In the genomic region with DNA sequence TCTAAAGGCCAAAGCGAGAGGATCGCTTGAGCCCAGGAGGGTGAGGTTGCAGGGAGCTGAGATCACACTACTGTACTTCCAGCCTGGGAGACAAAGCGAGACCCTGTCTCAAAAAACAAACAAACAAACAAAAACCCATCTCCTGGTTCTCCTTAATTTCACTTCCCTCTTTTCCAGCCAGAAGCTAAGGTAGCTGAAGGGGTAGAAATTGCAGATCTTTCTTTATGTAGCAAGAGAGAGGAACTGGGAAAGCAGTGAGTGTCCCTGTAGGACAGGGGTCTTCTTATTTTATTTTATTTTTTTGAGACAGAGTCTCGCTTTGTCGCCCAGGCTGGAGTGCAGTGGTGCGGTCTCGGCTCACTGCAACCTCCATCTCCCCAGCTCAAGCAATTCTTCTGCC, we compare ENCODE assay signal across 2 cellular contexts.
TF ChIP-seq lines count a peak whose summit lies in the region.

No MANE protein-coding gene starts in this region.

TF ChIP-seq in GM12891, 5 proteins besides CTCF, POLR2A, EP300 and RAD21:
- TF ChIP-seq POLR2AphosphoS5 (IDR thresholded peaks at IDR 0.05; ENCODE audit: low read depth, low read length) (no peak), SPI1 (IDR thresholded peaks at IDR 0.05; ENCODE audit: low read depth, low read length) (peak; percentile 43; the same call in 1 of the 2 replicates)

TF ChIP-seq in endothelial cell of umbilical vein, 7 proteins besides CTCF, POLR2A, EP300 and RAD21:
- TF ChIP-seq EZH2 (IDR thresholded peaks at IDR 0.05; ENCODE audit: borderline replicate concordance, low read depth, low read length, severe bottlenecking) (no peak), MYC (IDR thresholded peaks at IDR 0.05; ENCODE audit: low read depth, low read length) (no peak), GATA2 (IDR thresholded peaks at IDR 0.05; ENCODE audit: insufficient read depth, insufficient read length, low read depth, low read length) (no peak), JUN (IDR thresholded peaks at IDR 0.05; ENCODE audit: borderline replicate concordance, insufficient read depth, insufficient read length, low read depth) (no peak), POLR2AphosphoS5 (IDR thresholded peaks at IDR 0.05; ENCODE audit: insufficient read depth, low read depth, low read length) (no peak), FOS (IDR thresholded peaks at IDR 0.05; ENCODE audit: borderline replicate concordance, insufficient read depth, low read length) (no peak)
- TF ChIP-seq, protein P1, sequence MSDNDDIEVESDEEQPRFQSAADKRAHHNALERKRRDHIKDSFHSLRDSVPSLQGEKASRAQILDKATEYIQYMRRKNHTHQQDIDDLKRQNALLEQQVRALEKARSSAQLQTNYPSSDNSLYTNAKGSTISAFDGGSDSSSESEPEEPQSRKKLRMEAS (IDR thresholded peaks at IDR 0.05; ENCODE audit: insufficient read depth, insufficient read length), result no peak
